In genomic region chr5:172897067-172897690, GRCh38 we compare ENCODE assay signal across 8 cellular contexts.
DNase-seq lines count a peak whose midpoint lies in the region; ATAC-seq, FAIRE-seq and TF ChIP-seq lines count a peak whose summit lies in the region.
"Not testable (repeated sequence)": the region's sequence is repeated elsewhere in the genome, so short reads cannot be mapped to it uniquely, and the experiment has no call there.

No MANE protein-coding gene starts in this region.

- DNase-seq in A549 (ENCODE audit: low read depth in 1 of 2, low spot score in 1 of 2); RWPE1 (ENCODE audit: low spot score); activated T-helper 2 cell treated with anti-CD3 and anti-CD28 coated beads, Interferon-gamma antibody, Interleukin-2, Interleukin-4, amounts not matched to agents 10 μg/mL and 5 μg/mL and 100 μg/mL, durations not matched to agents 14 hours and 24 hours and 36 hours (ENCODE audit: low spot score); caudate nucleus (lab: John Stamatoyannopoulos, UW); foreskin fibroblast; mesothelial cell of epicardium (ENCODE audit: low spot score in 2 of 2, unreplicated experiment in 2 of 2); progenitor cell of endocrine pancreas (ENCODE audit: low spot score, unreplicated experiment); substantia nigra (lab: John Stamatoyannopoulos, UW): not testable (repeated sequence)

- H3K4me3 Mint-ChIP-seq in activated T-helper 2 cell treated with anti-CD3 and anti-CD28 coated beads, Interferon-gamma antibody, Interleukin-2, Interleukin-4, amounts not matched to agents 10 μg/mL and 5 μg/mL and 100 μg/mL, durations not matched to agents 14 hours and 24 hours and 36 hours (ENCODE audit: low read depth): peak overlapping the region; percentile 24
- H3K4me3 Mint-ChIP-seq in mesothelial cell of epicardium; progenitor cell of endocrine pancreas (ENCODE audit: low read depth): not testable (repeated sequence)

- H3K4me3 ChIP-seq in A549 (0 out of 3 replicates have a peak overlapping the region, but pooled peaks have one; percentile 10), foreskin fibroblast (ENCODE audit: low read depth in 1 of 2, low read length in 2 of 2) (peak overlapping the region; percentile 6 to 28)

- not testable (repeated sequence) for H3K4me1 Mint-ChIP-seq in activated T-helper 2 cell treated with anti-CD3 and anti-CD28 coated beads, Interferon-gamma antibody, Interleukin-2, Interleukin-4, amounts not matched to agents 10 μg/mL and 5 μg/mL and 100 μg/mL, durations not matched to agents 14 hours and 24 hours and 36 hours (ENCODE audit: low read depth)
- H3K4me1 Mint-ChIP-seq in mesothelial cell of epicardium (peaks cover 34% of the 10 kb centered on the region), progenitor cell of endocrine pancreas (ENCODE audit: low read depth) (peaks cover 21% of the 10 kb centered on the region)

- peak in 1 of 2 experiments; percentile 6; a peak in 1 of 5 replicates for TF ChIP-seq RAD21 in A549 (conservative IDR thresholded peaks at IDR 0.05 in 1 of 2, IDR thresholded peaks at IDR 0.05 in 1 of 2)

- POLR2A ChIA-PET in A549 (lab: Yijun Ruan, JAX): interaction anchor here (0.8 to 5.2 kb wide), 9 partner anchors 13 to 182 kb away, joined by 3 to 87 read pairs (median 4); partner anchors contain the start of gene DUSP1
- POLR2A ChIA-PET in RWPE1 (lab: Yijun Ruan, JAX; ENCODE audit: low non-redundant PET): interaction anchor here (0.7 kb wide), 1 partner anchor 39 kb away, joined by 3 read pairs; no protein-coding TSS in a partner anchor

- 62% methylated on average over 9 of the region's 9 CpGs for WGBS in A549 (ENCODE audit: missing lambda C conversion rate)

- H3K36me3 Mint-ChIP-seq in activated T-helper 2 cell treated with anti-CD3 and anti-CD28 coated beads, Interferon-gamma antibody, Interleukin-2, Interleukin-4, amounts not matched to agents 10 μg/mL and 5 μg/mL and 100 μg/mL, durations not matched to agents 14 hours and 24 hours and 36 hours (ENCODE audit: low read depth): not testable (repeated sequence)
- H3K36me3 Mint-ChIP-seq in mesothelial cell of epicardium (peaks cover 15% of the 10 kb centered on the region), progenitor cell of endocrine pancreas (ENCODE audit: insufficient read depth) (peaks cover 23% of the 10 kb centered on the region)

- H3K4me1 ChIP-seq in A549: peaks cover 87% of the 10 kb centered on the region

- not testable (repeated sequence) for TF ChIP-seq POLR2A in A549 (IDR thresholded peaks at IDR 0.05; ENCODE audit: low read length)

- peak overlapping the region; percentile 99 to 100 for H3K27ac ChIP-seq in A549
- H3K27ac ChIP-seq in RWPE1: peak overlapping the region; percentile 100
- peak overlapping the region; percentile 14 for H3K27ac ChIP-seq in caudate nucleus (ENCODE audit: low read depth, low read length)
- H3K27ac ChIP-seq in substantia nigra (ENCODE audit: low read depth, low read length, poor library complexity, severe bottlenecking): peak overlapping the region; percentile 7

- CTCF ChIA-PET in A549 (lab: Yijun Ruan, JAX) (interaction anchor here (0.6 to 12.0 kb wide), 18 partner anchors 10 to 418 kb away, joined by 3 to 131 read pairs (median 4); partner anchors contain the start of genes DUSP1 and RPL26L1), RWPE1 (lab: Yijun Ruan, JAX) (interaction anchor here (0.6 to 1.1 kb wide), 4 partner anchors 97 to 990 kb away, joined by 3 read pairs; partner anchors contain the start of gene DUSP1)

- peak overlapping the region; percentile 63 for H3K4me2 ChIP-seq in A549

- H3K9me3 Mint-ChIP-seq in activated T-helper 2 cell treated with anti-CD3 and anti-CD28 coated beads, Interferon-gamma antibody, Interleukin-2, Interleukin-4, amounts not matched to agents 10 μg/mL and 5 μg/mL and 100 μg/mL, durations not matched to agents 14 hours and 24 hours and 36 hours; mesothelial cell of epicardium; progenitor cell of endocrine pancreas (ENCODE audit: low read depth): not testable (repeated sequence)

- not testable (repeated sequence) for H3K9me3 ChIP-seq in A549

- FAIRE-seq in A549 (lab: Jason Lieb, UNC): not testable (repeated sequence)

- not testable (repeated sequence) for H3K27ac Mint-ChIP-seq in activated T-helper 2 cell treated with anti-CD3 and anti-CD28 coated beads, Interferon-gamma antibody, Interleukin-2, Interleukin-4, amounts not matched to agents 10 μg/mL and 5 μg/mL and 100 μg/mL, durations not matched to agents 14 hours and 24 hours and 36 hours
- H3K27ac Mint-ChIP-seq in mesothelial cell of epicardium: peak overlapping the region; percentile 91
- H3K27ac Mint-ChIP-seq in progenitor cell of endocrine pancreas: peak overlapping the region; percentile 49

- not testable (repeated sequence) for ATAC-seq in A549

- TF ChIP-seq EP300 in A549 (IDR thresholded peaks at IDR 0.05): not testable (repeated sequence)

- H3K27me3 Mint-ChIP-seq in activated T-helper 2 cell treated with anti-CD3 and anti-CD28 coated beads, Interferon-gamma antibody, Interleukin-2, Interleukin-4, amounts not matched to agents 10 μg/mL and 5 μg/mL and 100 μg/mL, durations not matched to agents 14 hours and 24 hours and 36 hours (ENCODE audit: low read depth); mesothelial cell of epicardium (ENCODE audit: low read depth); progenitor cell of endocrine pancreas: not testable (repeated sequence)

- not testable (repeated sequence) for TF ChIP-seq CTCF in A549 (IDR thresholded peaks at IDR 0.05); RWPE1 (conservative IDR thresholded peaks at IDR 0.05; ENCODE audit: low read depth); foreskin fibroblast (IDR thresholded peaks at IDR 0.05; ENCODE audit: low read depth, low read length); mesothelial cell of epicardium (IDR thresholded peaks at IDR 0.05; ENCODE audit: unreplicated experiment); progenitor cell of endocrine pancreas (IDR thresholded peaks at IDR 0.05; ENCODE audit: unreplicated experiment)

- intact Hi-C loops in activated T-helper 2 cell treated with anti-CD3 and anti-CD28 coated beads, Interferon-gamma antibody, Interleukin-2, Interleukin-4, amounts not matched to agents 10 μg/mL and 5 μg/mL and 100 μg/mL, durations not matched to agents 14 hours and 24 hours and 36 hours (cut with micrococcal nuclease): not testable (repeated sequence)

TF ChIP-seq in A549, 52 proteins besides CTCF, POLR2A, EP300 and RAD21:
- peak; percentile 23; the same call in 1 of the 2 replicates for TF ChIP-seq NPAS2 (CRISPR knock-in tag; IDR thresholded peaks at IDR 0.05; ENCODE audit: borderline replicate concordance)
- peak; percentile 59; the same call in 1 of the 2 replicates for TF ChIP-seq HEYL (CRISPR knock-in tag; IDR thresholded peaks at IDR 0.05)
- 0 out of 2 replicates have a peak, but pooled peaks have one; percentile 16 for TF ChIP-seq EHF (CRISPR knock-in tag; IDR thresholded peaks at IDR 0.05)
- peak; percentile 83; the same call in 1 of the 2 replicates for TF ChIP-seq ATOH8 (CRISPR knock-in tag; IDR thresholded peaks at IDR 0.05; ENCODE audit: low read depth)
- peak; percentile 72; the same call in 1 of the 2 replicates for TF ChIP-seq HOXB13 (CRISPR knock-in tag; IDR thresholded peaks at IDR 0.05; ENCODE audit: low read depth)
- 0 out of 2 replicates have a peak, but pooled peaks have one; percentile 21 for TF ChIP-seq TP53 (CRISPR knock-in tag; IDR thresholded peaks at IDR 0.05)
- TF ChIP-seq HOXB5 (CRISPR knock-in tag; IDR thresholded peaks at IDR 0.05): peak; percentile 20; the same call in 1 of the 2 replicates
- TF ChIP-seq FOSB (CRISPR knock-in tag; IDR thresholded peaks at IDR 0.05): 0 out of 2 replicates have a peak, but pooled peaks have one; percentile 54
- peak; percentile 52; the same call in 1 of the 2 replicates for TF ChIP-seq HOXA7 (CRISPR knock-in tag; IDR thresholded peaks at IDR 0.05)

Comparison
In these comparisons a context has a peak if more than half of its experiments do, and no peak if none do; other contexts are left out.
1. H3K27ac ChIP-seq: peak in every context shown above with its lines; median percentile 100 in RWPE1; 100 in A549; 14 in caudate nucleus; 7 in substantia nigra.